8 cellular contexts compared by ENCODE assay signal in genomic region chr11:777288-778255, GRCh38. TPM values are rescaled to one million over a fixed set of nuclear protein-coding genes. Genes with fewer than 3 reads are reported as not detected.
DNase-seq lines count a peak whose midpoint lies in the region; ATAC-seq and TF ChIP-seq lines count a peak whose summit lies in the region.

TSS of gene GATD1 (minus strand) at chr11:777487. CDS start at chr11:777462, 25 bp downstream.

- H3K36me3 ChIP-seq in esophagus squamous epithelium, result peaks cover 7 to 38% (median 9%) of the 10 kb centered on the region in 3 donors

- TF ChIP-seq POLR2A in esophagus squamous epithelium (IDR thresholded peaks at IDR 0.05), result peak in 3 of 4 donors; percentile 63 to 89 (median 87)

- H3K27me3 Mint-ChIP-seq in activated T-cell treated with anti-CD3 and anti-CD28 coated beads, Interleukin-2, amount 50 U/mL, for 72 hours (ENCODE audit: low read depth), result no peaks in the 10 kb centered on the region
- H3K27me3 Mint-ChIP-seq in naive B cell, result no peaks in the 10 kb centered on the region
- no peaks in the 10 kb centered on the region for H3K27me3 Mint-ChIP-seq in stimulated activated memory B cell treated with anti-CD40 and anti-IgM and Interleukin-4, amounts not matched to agents 10 μg/mL and 1 μg/mL and 100 μg/mL, for 72 hours

- peaks cover 21% of the 10 kb centered on the region for H3K4me1 Mint-ChIP-seq in activated T-cell treated with anti-CD3 and anti-CD28 coated beads, Interleukin-2, amount 50 U/mL, for 72 hours (ENCODE audit: low read depth)
- peaks cover 8 to 37% (median 25%) of the 10 kb centered on the region in 3 donors for H3K4me1 Mint-ChIP-seq in naive B cell
- H3K4me1 Mint-ChIP-seq in stimulated activated memory B cell treated with anti-CD40 and anti-IgM and Interleukin-4, amounts not matched to agents 10 μg/mL and 1 μg/mL and 100 μg/mL, for 72 hours, result peaks cover 49% of the 10 kb centered on the region

- peak within 1 kb of the TSS; percentile 38 for H3K27ac Mint-ChIP-seq in activated T-cell treated with anti-CD3 and anti-CD28 coated beads, Interleukin-2, amount 50 U/mL, for 72 hours
- peak within 1 kb of the TSS in 5 of 6 donors; percentile 24 to 84 (median 73) for H3K27ac Mint-ChIP-seq in naive B cell
- peak within 1 kb of the TSS; percentile 84 for H3K27ac Mint-ChIP-seq in stimulated activated memory B cell treated with anti-CD40 and anti-IgM and Interleukin-4, amounts not matched to agents 10 μg/mL and 1 μg/mL and 100 μg/mL, for 72 hours

- ATAC-seq in GM21619 (IDR thresholded peaks at IDR 0.05; ENCODE audit: unreplicated experiment) (peak; percentile 66), naive B cell (ENCODE audit: low read depth in 2 of 2) (peak; percentile 85 to 88)
- peak; percentile 90 to 91 for ATAC-seq in activated T-cell treated with anti-CD3 and anti-CD28 coated beads, Interleukin-2, amount 50 U/mL, for 72 hours (replicated peaks in 1 of 2)
- ATAC-seq in stimulated activated memory B cell treated with anti-CD40 and anti-IgM and Interleukin-4, amounts not matched to agents 10 μg/mL and 1 μg/mL and 100 μg/mL, for 72 hours, result peak; percentile 87

- peak within 1 kb of the TSS; percentile 83 to 94 (median 92) for H3K27ac ChIP-seq in esophagus squamous epithelium

- no peaks in the 10 kb centered on the region for H3K9me3 Mint-ChIP-seq in activated T-cell treated with anti-CD3 and anti-CD28 coated beads, Interleukin-2, amount 50 U/mL, for 72 hours
- H3K9me3 Mint-ChIP-seq in naive B cell, result no peaks in the 10 kb centered on the region
- no peaks in the 10 kb centered on the region for H3K9me3 Mint-ChIP-seq in stimulated activated memory B cell treated with anti-CD40 and anti-IgM and Interleukin-4, amounts not matched to agents 10 μg/mL and 1 μg/mL and 100 μg/mL, for 72 hours

- in situ Hi-C loops in KBM-7 (cut with MboI; ENCODE audit: low pct_unique_long_range_greater_than_20kb, low sequenced_read_pairs), result no loop called here

- H3K4me1 ChIP-seq in esophagus squamous epithelium, result peaks cover 32 to 80% (median 33%) of the 10 kb centered on the region in 3 donors

- peak within 1 kb of the TSS; percentile 75 to 95 (median 87) for H3K4me3 ChIP-seq in esophagus squamous epithelium

- intact Hi-C loops in esophagus squamous epithelium (cut with DNase I), result no loop called here

- H3K4me3 Mint-ChIP-seq in activated T-cell treated with anti-CD3 and anti-CD28 coated beads, Interleukin-2, amount 50 U/mL, for 72 hours, result peak within 1 kb of the TSS; percentile 88 to 91
- peak within 1 kb of the TSS; percentile 75 to 94 (median 86) for H3K4me3 Mint-ChIP-seq in naive B cell
- peak within 1 kb of the TSS; percentile 86 for H3K4me3 Mint-ChIP-seq in stimulated activated memory B cell treated with anti-CD40 and anti-IgM and Interleukin-4, amounts not matched to agents 10 μg/mL and 1 μg/mL and 100 μg/mL, for 72 hours

- DNase-seq in DMS53 (lab: John Stamatoyannopoulos, UW) (peak; percentile 97), KBM-7 (peak; percentile 78), RKO (ENCODE audit: low spot score) (peak; percentile 87), esophagus squamous epithelium (lab: John Stamatoyannopoulos, UW) (peak; percentile 45), naive B cell (peak; percentile 96)
- peak; percentile 97 to 98 for DNase-seq in activated T-cell treated with anti-CD3 and anti-CD28 coated beads, Interleukin-2, amount 50 U/mL, for 72 hours

- H3K27me3 ChIP-seq in esophagus squamous epithelium, result no peaks in the 10 kb centered on the region

- H3K36me3 Mint-ChIP-seq in activated T-cell treated with anti-CD3 and anti-CD28 coated beads, Interleukin-2, amount 50 U/mL, for 72 hours (ENCODE audit: insufficient read depth in 2 of 2), result peaks cover 0 to 1% of the 10 kb centered on the region in 2 donors
- no peaks in the 10 kb centered on the region for H3K36me3 Mint-ChIP-seq in naive B cell
- H3K36me3 Mint-ChIP-seq in stimulated activated memory B cell treated with anti-CD40 and anti-IgM and Interleukin-4, amounts not matched to agents 10 μg/mL and 1 μg/mL and 100 μg/mL, for 72 hours, result peaks cover 7% of the 10 kb centered on the region

- TF ChIP-seq CTCF in esophagus squamous epithelium (IDR thresholded peaks at IDR 0.05), result peak in 2 of 6 experiments; percentile 6 to 38

- H3K9me3 ChIP-seq in esophagus squamous epithelium, result no peaks in the 10 kb centered on the region

- WGBS in esophagus squamous epithelium, 2 donors, result 0% methylated on average over 7 to 13 of the region's 110 CpGs

RNA-seq across cellular contexts. Expression of gene GATD1, which starts in this region (rescaled TPM):
- 10 to 100 TPM; 31.9 to 34.4 TPM for total RNA-seq in activated T-cell treated with anti-CD3 and anti-CD28 coated beads, Interleukin-2, amount 50 U/mL, for 72 hours
- total RNA-seq in esophagus squamous epithelium, result 10 to 100 TPM; 20.2 to 38.7 (median 21.6) TPM
- 10 to 100 TPM in 1 of 6 donors, 1 to 10 TPM in 4, not detected in 1; 4.5 to 14.1 (median 7.0) TPM for polyA plus RNA-seq in naive B cell (ENCODE audit: low read depth in 6 of 6)

Comparison
In these comparisons a context has a peak if more than half of its experiments do, and no peak if none do; other contexts are left out.
1. Peak in every context shown above with its lines: DNase-seq, ATAC-seq, H3K4me3 ChIP-seq and H3K27ac ChIP-seq.
2. DNase-seq: peak in every context shown above with its lines; median percentile 98 in activated T-cell treated with anti-CD3 and anti-CD28 coated beads, Interleukin-2, amount 50 U/mL, for 72 hours; 97 in DMS53; 96 in naive B cell; 87 in RKO; 78 in KBM-7; 45 in esophagus squamous epithelium.